ENCODE assay signal across 10 cellular contexts in genomic region chr1:230979952-230980351, GRCh38. TPM values are rescaled to one million over a fixed set of nuclear protein-coding genes. Genes with fewer than 3 reads are reported as not detected.
DNase-seq lines count a peak whose midpoint lies in the region; ATAC-seq and TF ChIP-seq lines count a peak whose summit lies in the region.
"Had no signal": no experiment of that assay in that cellular context is flagged by ENCODE, and none has a peak within 500 bp of the region (broad histone marks: within the 10 kb centered on the region; RNA-seq: fewer than 3 reads in every experiment).

No MANE protein-coding gene starts in this region.

- no TSS peak for BruUV-seq in mammary epithelial cell (replicated peaks; lab: Mats Ljungman, UMichigan)

- peak in 2 of 3 donors; percentile 25 to 58 for DNase-seq in CD4-positive, CD25-positive, alpha-beta regulatory T cell
- no peak for DNase-seq in mammary epithelial cell
- DNase-seq in thyroid gland = no peak
- DNase-seq in stimulated activated CD4-positive, alpha-beta T cell treated with anti-CD3 and anti-CD28 coated beads, Interleukin-1b, Interleukin-23, amount 100 ng/mL, for 48 hours = no peak
- DNase-seq in GM19240 (ENCODE audit: insufficient read length, low spot score) = no peak
- DNase-seq in trophoblast cell = no peak
- DNase-seq: mesendoderm had no signal

- no peaks in the 10 kb centered on the region for H3K27me3 Mint-ChIP-seq in CD4-positive, CD25-positive, alpha-beta regulatory T cell
- H3K27me3 Mint-ChIP-seq: IgD-negative memory B cell had no signal

- dilution Hi-C loops in mammary epithelial cell (cut with HindIII; ENCODE audit: low sequenced_read_pairs) = no loop called here

- H3K4me3 Mint-ChIP-seq in CD4-positive, CD25-positive, alpha-beta regulatory T cell = peak overlapping the region in 1 of 4 donors; percentile 93

- no peak for TF ChIP-seq POLR2A in thyroid gland (IDR thresholded peaks at IDR 0.05)

- intact Hi-C loops in mammary epithelial cell (cut with micrococcal nuclease) = loop anchor here (1.0 to 5.0 kb wide), 5 partner anchors 33 to 338 kb away; partner anchors contain the start of gene COG2
- intact Hi-C loops in thyroid gland (cut with DNase I) = loop anchor here (5.0 to 10.0 kb wide), 2 partner anchors 65 to 183 kb away; partner anchors contain the start of gene FAM89A

- peak overlapping the region; percentile 87 for H3K4me3 ChIP-seq in CD4-positive, CD25-positive, alpha-beta regulatory T cell (ENCODE audit: low read depth, low read length)
- H3K4me3 ChIP-seq in mammary epithelial cell (replicated peaks in 1 of 3; ENCODE audit: insufficient read depth in 1 of 3, low read depth in 2 of 3, low read length in 3 of 3) (peak overlapping the region; percentile 70 to 84 (median 84)), mucosa of stomach (ENCODE audit: low read length) (no peak overlapping the region), thyroid gland (replicated peaks in 1 of 3) (peak overlapping the region in 1 of 3 donors; percentile 87), trophoblast cell (ENCODE audit: low read depth, low read length) (no peak overlapping the region)

- H2BK120ac ChIP-seq in trophoblast cell (ENCODE audit: insufficient read depth, low read length, poor library complexity) = no peak overlapping the region

- no peaks in the 10 kb centered on the region for H4K20me1 ChIP-seq in mammary epithelial cell (ENCODE audit: insufficient read depth, low read length)

- H4K91ac ChIP-seq in trophoblast cell (ENCODE audit: low read depth, low read length) = no peak overlapping the region

- H4K8ac ChIP-seq in trophoblast cell (ENCODE audit: low read depth, low read length) = no peak overlapping the region

- no peak overlapping the region for H3K23ac ChIP-seq in trophoblast cell (ENCODE audit: low read length)

- H2AK5ac ChIP-seq in trophoblast cell (ENCODE audit: low read length) = no peak overlapping the region

- peak overlapping the region; percentile 84 for H3K27ac ChIP-seq in CD4-positive, CD25-positive, alpha-beta regulatory T cell (ENCODE audit: insufficient read depth, low read length, poor library complexity, severe bottlenecking)
- H3K27ac ChIP-seq in KOPT-K1 (ENCODE audit: low read depth, low read length, poor library complexity, severe bottlenecking) (peak overlapping the region; percentile 75), mammary epithelial cell (ENCODE audit: insufficient read depth, low read depth, low read length) (no peak overlapping the region), thyroid gland (no peak overlapping the region), trophoblast cell (ENCODE audit: low read depth, low read length) (no peak overlapping the region)

- peaks cover 5% of the 10 kb centered on the region for H3K36me3 Mint-ChIP-seq in CD4-positive, CD25-positive, alpha-beta regulatory T cell

- no peaks in the 10 kb centered on the region for H3K9me3 Mint-ChIP-seq in CD4-positive, CD25-positive, alpha-beta regulatory T cell
- H3K9me3 Mint-ChIP-seq: IgD-negative memory B cell had no signal

- H3K79me2 ChIP-seq in mammary epithelial cell (ENCODE audit: insufficient read depth, low read length) = peaks cover 81% of the 10 kb centered on the region
- no peaks in the 10 kb centered on the region for H3K79me2 ChIP-seq in trophoblast cell (ENCODE audit: control insufficient read depth, insufficient read depth, low read length, poor library complexity)

- H3K9me3 ChIP-seq in CD4-positive, CD25-positive, alpha-beta regulatory T cell (ENCODE audit: control insufficient read depth in 2 of 2, low read length in 2 of 2) = no peaks in the 10 kb centered on the region
- H3K9me3 ChIP-seq in KOPT-K1 (ENCODE audit: insufficient read depth, low read length, poor library complexity, severe bottlenecking) = no peaks in the 10 kb centered on the region
- H3K9me3 ChIP-seq in mammary epithelial cell (replicated peaks; ENCODE audit: insufficient read depth, low read length) = no peaks in the 10 kb centered on the region
- no peaks in the 10 kb centered on the region for H3K9me3 ChIP-seq in mucosa of stomach (ENCODE audit: control insufficient read depth, low read length)
- H3K9me3 ChIP-seq in thyroid gland = no peaks in the 10 kb centered on the region
- H3K9me3 ChIP-seq in trophoblast cell (ENCODE audit: insufficient read depth, low read depth, low read length) = no peaks in the 10 kb centered on the region

- H2BK5ac ChIP-seq in trophoblast cell (ENCODE audit: low read depth, low read length, poor library complexity) = no peak overlapping the region

- in situ Hi-C loops in mammary epithelial cell (cut with MboI; ENCODE audit: low sequenced_read_pairs in 2 of 2) = no loop called here

- H3K36me3 ChIP-seq in CD4-positive, CD25-positive, alpha-beta regulatory T cell (ENCODE audit: control insufficient read depth, insufficient read depth, low read length) = peaks cover 18% of the 10 kb centered on the region
- H3K36me3 ChIP-seq in KOPT-K1 (ENCODE audit: insufficient read depth, low read length) (peaks cover 44% of the 10 kb centered on the region), mammary epithelial cell (ENCODE audit: insufficient read depth, low read length) (peaks cover 4% of the 10 kb centered on the region), mucosa of stomach (ENCODE audit: control insufficient read depth, insufficient read depth, low read length) (peaks cover 6% of the 10 kb centered on the region), thyroid gland (peaks cover 0 to 4% of the 10 kb centered on the region in 2 donors), trophoblast cell (ENCODE audit: control insufficient read depth in 1 of 2, insufficient read depth in 2 of 2, low read length in 2 of 2) (peaks cover 0 to 3% of the 10 kb centered on the region in 2 experiments)

- H3K79me1 ChIP-seq in trophoblast cell (ENCODE audit: low read length) = no peaks in the 10 kb centered on the region

- H3K4ac ChIP-seq in trophoblast cell (ENCODE audit: low read depth, low read length) = no peak overlapping the region

- H3K27ac Mint-ChIP-seq in CD4-positive, CD25-positive, alpha-beta regulatory T cell = peak overlapping the region in 1 of 3 donors; percentile 74

- H3K18ac ChIP-seq in trophoblast cell (ENCODE audit: low read length) = no peak overlapping the region

- H3K27me3 ChIP-seq in CD4-positive, CD25-positive, alpha-beta regulatory T cell (ENCODE audit: control insufficient read depth, insufficient read depth, low read length) = no peaks in the 10 kb centered on the region
- H3K27me3 ChIP-seq in mammary epithelial cell (ENCODE audit: insufficient read depth, low read length) = no peaks in the 10 kb centered on the region
- H3K27me3 ChIP-seq in mucosa of stomach (ENCODE audit: control insufficient read depth, insufficient read depth, low read length) = no peaks in the 10 kb centered on the region
- H3K27me3 ChIP-seq in thyroid gland = no peaks in the 10 kb centered on the region
- H3K27me3 ChIP-seq in trophoblast cell (ENCODE audit: insufficient read depth, low read length) = no peaks in the 10 kb centered on the region

- CTCF ChIA-PET in mammary epithelial cell (lab: Charles Lee; ENCODE audit: low non-redundant PET) = no interaction called here

- H4K12ac ChIP-seq in trophoblast cell (ENCODE audit: low read depth, low read length) = no peak overlapping the region

- H2BK12ac ChIP-seq in trophoblast cell (ENCODE audit: low read length) = no peak overlapping the region

- H2AFZ ChIP-seq in mammary epithelial cell (ENCODE audit: low read depth, low read length) = no peak overlapping the region
- H2AFZ ChIP-seq in trophoblast cell (ENCODE audit: insufficient read depth, low read length, poor library complexity) = no peak overlapping the region

- WGBS in mammary epithelial cell (ENCODE audit: low coverage, missing lambda C conversion rate) = 52% methylated on average over 4 of the region's 4 CpGs
- 79 to 82% methylated on average over 4 of the region's 4 CpGs for WGBS in thyroid gland, 2 donors
- no CpG with 5 or more reads among the region's 4 CpGs for WGBS in trophoblast cell (ENCODE audit: extremely low coverage, insufficient coverage, insufficient read length)

- H3K4me2 ChIP-seq in mammary epithelial cell (ENCODE audit: insufficient read depth, low read depth, low read length) (peak overlapping the region; percentile 78), trophoblast cell (ENCODE audit: low read length) (no peak overlapping the region)

- H3K4me1 ChIP-seq in CD4-positive, CD25-positive, alpha-beta regulatory T cell (ENCODE audit: control insufficient read depth, insufficient read depth, low read length, poor library complexity, severe bottlenecking) = peaks cover 35% of the 10 kb centered on the region
- H3K4me1 ChIP-seq in mammary epithelial cell (ENCODE audit: insufficient read depth, low read length) = peaks cover 6% of the 10 kb centered on the region
- peaks cover 23% of the 10 kb centered on the region for H3K4me1 ChIP-seq in mucosa of stomach (ENCODE audit: control insufficient read depth, insufficient read depth, low read length)
- peaks cover 10 to 16% of the 10 kb centered on the region in 2 donors for H3K4me1 ChIP-seq in thyroid gland
- peaks cover 0 to 4% of the 10 kb centered on the region in 2 experiments for H3K4me1 ChIP-seq in trophoblast cell (ENCODE audit: control insufficient read depth in 1 of 2, insufficient read depth in 2 of 2, low read length in 2 of 2)

- no peak overlapping the region for H3K14ac ChIP-seq in trophoblast cell (ENCODE audit: low read length)

- TF ChIP-seq CTCF in mammary epithelial cell (conservative IDR thresholded peaks at IDR 0.05 in 1 of 2, IDR thresholded peaks at IDR 0.05 in 1 of 2; ENCODE audit: extremely low read depth in 1 of 2, insufficient read depth in 1 of 2, low read depth in 1 of 2, low read length in 2 of 2) (no peak), thyroid gland (IDR thresholded peaks at IDR 0.05) (no peak)

- no peak for ATAC-seq in CD4-positive, CD25-positive, alpha-beta regulatory T cell (ENCODE audit: low read depth in 2 of 2)

- H3K9ac ChIP-seq in mammary epithelial cell (ENCODE audit: insufficient read depth, low read length) (peak overlapping the region; percentile 78), mucosa of stomach (ENCODE audit: low read length) (peak overlapping the region; percentile 82), trophoblast cell (ENCODE audit: low read length) (no peak overlapping the region)

- peaks cover 6 to 36% (median 25%) of the 10 kb centered on the region in 4 donors for H3K4me1 Mint-ChIP-seq in CD4-positive, CD25-positive, alpha-beta regulatory T cell

RNA-seq across cellular contexts. Expression of gene ARV1, which starts 1.1 kb away (rescaled TPM):
- 6.8 TPM for total RNA-seq in CD4-positive, CD25-positive, alpha-beta regulatory T cell
- polyA plus RNA-seq in CD4-positive, CD25-positive, alpha-beta regulatory T cell = 10 to 100 TPM; 30.7 to 41.6 (median 35.1) TPM
- total RNA-seq in mammary epithelial cell (10 to 100 TPM; 14.5 to 22.4 TPM), thyroid gland (10 to 100 TPM; 29.3 to 39.2 (median 34.8) TPM)
- 21.8 TPM for polyA plus RNA-seq in mammary epithelial cell
- 9.2 TPM for polyA minus RNA-seq in mammary epithelial cell
- polyA plus RNA-seq in trophoblast cell (2013) = 14.3 and 14.6 TPM in 2 replicates

RNA-seq across cellular contexts. Expression of gene TTC13, which starts 1.3 kb away (rescaled TPM):
- total RNA-seq in CD4-positive, CD25-positive, alpha-beta regulatory T cell = 40.5 TPM
- polyA plus RNA-seq in CD4-positive, CD25-positive, alpha-beta regulatory T cell = 10 to 100 TPM in 3 of 4 donors, 1 to 10 TPM in 1; 8.9 to 13.8 (median 11.1) TPM
- total RNA-seq in mammary epithelial cell = 10 to 100 TPM; 11.9 to 12.5 TPM
- polyA plus RNA-seq in mammary epithelial cell = 4.1 TPM
- 33.4 TPM for polyA minus RNA-seq in mammary epithelial cell
- 10 to 100 TPM; 14.4 to 28.5 (median 26.1) TPM for total RNA-seq in thyroid gland
- polyA plus RNA-seq in trophoblast cell (2013) = 5.5 and 6.0 TPM in 2 replicates

Comparison
In these comparisons a context has a peak if more than half of its experiments do, and no peak if none do; other contexts are left out.
1. DNase-seq: peak in CD4-positive, CD25-positive, alpha-beta regulatory T cell (2 of 3); none in mammary epithelial cell (single experiment), thyroid gland (0 of 2), stimulated activated CD4-positive, alpha-beta T cell treated with anti-CD3 and anti-CD28 coated beads, Interleukin-1b, Interleukin-23, amount 100 ng/mL, for 48 hours (single experiment), GM19240 (single experiment) and trophoblast cell (0 of 2).
2. H3K27ac ChIP-seq: peak in CD4-positive, CD25-positive, alpha-beta regulatory T cell (single experiment) and KOPT-K1 (single experiment); none in mammary epithelial cell (single experiment), thyroid gland (0 of 3) and trophoblast cell (single experiment).
3. H3K4me3 ChIP-seq: peak in CD4-positive, CD25-positive, alpha-beta regulatory T cell (single experiment) and mammary epithelial cell (3 of 3); none in mucosa of stomach (single experiment) and trophoblast cell (single experiment).